Comparison of ENCODE assay signal across 8 cellular contexts in the genomic region with DNA sequence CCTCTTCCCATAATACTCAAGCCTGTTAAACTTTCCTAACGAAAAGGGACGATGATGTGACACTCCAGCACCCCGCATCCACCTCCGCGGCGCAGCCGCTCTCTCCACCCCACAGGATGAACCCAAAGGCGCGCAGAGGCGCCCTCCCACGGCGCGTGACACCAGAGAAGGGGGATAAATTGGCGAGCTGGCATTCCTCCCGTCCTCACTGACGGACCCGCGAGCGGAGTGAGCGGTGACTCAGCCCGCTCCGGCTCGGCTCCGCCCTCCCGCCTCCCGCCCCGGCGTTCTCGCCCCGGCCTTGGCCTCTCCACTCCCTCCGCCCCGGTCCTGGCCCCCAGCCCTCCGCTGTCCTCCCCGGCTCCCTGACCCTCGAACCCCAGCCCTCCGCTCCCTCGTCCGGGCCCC. TPM values are rescaled to one million over a fixed set of nuclear protein-coding genes. Genes with fewer than 3 reads are reported as not detected.
DNase-seq lines count a peak whose midpoint lies in the region; ATAC-seq and TF ChIP-seq lines count a peak whose summit lies in the region.

No MANE protein-coding gene starts in this region.

- TF ChIP-seq CTCF in RWPE2 (IDR thresholded peaks at IDR 0.05; ENCODE audit: poor library complexity, severe bottlenecking) (no peak), gastroesophageal sphincter (IDR thresholded peaks at IDR 0.05) (peak in 1 of 4 experiments; percentile 44), suprapubic skin (IDR thresholded peaks at IDR 0.05) (no peak)

- H3K9me3 ChIP-seq in RWPE2 (ENCODE audit: severe bottlenecking), result no peaks in the 10 kb centered on the region
- H3K9me3 ChIP-seq in gastroesophageal sphincter, result no peaks in the 10 kb centered on the region
- H3K9me3 ChIP-seq in suprapubic skin, result no peaks in the 10 kb centered on the region

- peaks cover 6% of the 10 kb centered on the region for H3K4me1 ChIP-seq in RWPE2 (ENCODE audit: insufficient read depth, poor library complexity, severe bottlenecking)
- peaks cover 0 to 50% (median 12%) of the 10 kb centered on the region in 3 donors for H3K4me1 ChIP-seq in gastroesophageal sphincter
- H3K4me1 ChIP-seq in suprapubic skin, result peaks cover 21% of the 10 kb centered on the region

- 2 to 3% methylated on average over 12 of the region's 38 CpGs for WGBS in gastroesophageal sphincter (ENCODE audit: low coverage in 1 of 2), 2 donors
- 1% methylated on average over 15 of the region's 38 CpGs for WGBS in suprapubic skin

- peak; percentile 15 to 36 for TF ChIP-seq POLR2A in gastroesophageal sphincter (IDR thresholded peaks at IDR 0.05)
- TF ChIP-seq POLR2A in suprapubic skin (IDR thresholded peaks at IDR 0.05), result no peak

- ATAC-seq in GM21515 (IDR thresholded peaks at IDR 0.05; ENCODE audit: unreplicated experiment) (peak; percentile 47), RWPE2 (ENCODE audit: low read depth) (peak; percentile 89), gastroesophageal sphincter (peak; percentile 93)

- TF ChIP-seq EP300 in gastroesophageal sphincter (IDR thresholded peaks at IDR 0.05) (no peak), suprapubic skin (IDR thresholded peaks at IDR 0.05) (no peak)

- H3K4me3 ChIP-seq in RWPE2 (ENCODE audit: severe bottlenecking) (peak overlapping the region; percentile 93), gastroesophageal sphincter (peak overlapping the region; percentile 91 to 94), suprapubic skin (peak overlapping the region; percentile 81)

- H3K36me3 ChIP-seq in RWPE2 (ENCODE audit: low read depth), result peaks cover 8% of the 10 kb centered on the region; the same call in 1 of the 2 replicates
- H3K36me3 ChIP-seq in gastroesophageal sphincter, result no peaks in the 10 kb centered on the region
- no peaks in the 10 kb centered on the region for H3K36me3 ChIP-seq in suprapubic skin

- H3K27ac ChIP-seq in RWPE2 (ENCODE audit: poor library complexity, severe bottlenecking) (peak overlapping the region; percentile 91), gastroesophageal sphincter (peak overlapping the region; percentile 93 to 98 (median 97)), suprapubic skin (peak overlapping the region; percentile 95)

- DNase-seq in Daoy (ENCODE audit: low read depth) (peak; percentile 86), HuH-7.5 (ENCODE audit: low spot score) (peak; percentile 80), RWPE2 (ENCODE audit: low spot score) (no peak), nucleus accumbens (lab: John Stamatoyannopoulos, UW) (peak in 51 of 56 donors; percentile 18 to 93 (median 51)), suprapubic skin (ENCODE audit: low spot score in 2 of 2) (peak; percentile 89 to 92)
- DNase-seq in activated naive CD4-positive, alpha-beta T cell treated with Interleukin-2 at 50 U/mL for 16 hours, result peak; percentile 78

- no peaks in the 10 kb centered on the region for H3K27me3 ChIP-seq in RWPE2 (ENCODE audit: insufficient read depth, poor library complexity, severe bottlenecking)
- no peaks in the 10 kb centered on the region for H3K27me3 ChIP-seq in gastroesophageal sphincter
- H3K27me3 ChIP-seq in suprapubic skin, result peaks cover 2% of the 10 kb centered on the region

RNA-seq across cellular contexts. Expression of a gene that starts 0.6 kb away (rescaled TPM):
- 8.8 and 12.2 TPM in 2 replicates for total RNA-seq in Daoy (2014; rRNA removed; shearing (Covaris generic))
- total RNA-seq in gastroesophageal sphincter (10 to 100 TPM; 25.6 to 37.8 (median 28.9) TPM), suprapubic skin (10 to 100 TPM; 21.9 to 60.9 (median 32.0) TPM)

Comparison
In these comparisons a context has a peak if more than half of its experiments do, and no peak if none do; other contexts are left out.
1. POLR2A ChIP-seq: peak in gastroesophageal sphincter (2 of 2); none in suprapubic skin (0 of 2).
2. Peak in every context shown above with its lines, with median percentiles within 50 percentile points of each other: ATAC-seq, H3K27ac ChIP-seq and H3K4me3 ChIP-seq.